Comparison of ENCODE assay signal across 12 cellular contexts in genomic region chr11:46249103-46249942, GRCh38. TPM values are rescaled to one million over a fixed set of nuclear protein-coding genes. Genes with fewer than 3 reads are reported as not detected.
A peak's percentile ranks its signal among the peaks of the same experiment; 100 is the strongest.
DNase-seq lines count a peak whose midpoint lies in the region; TF ChIP-seq lines count a peak whose summit lies in the region.
"Had no signal": no experiment of that assay in that cellular context is flagged by ENCODE, and none has a peak within 500 bp of the region (broad histone marks: within the 10 kb centered on the region; RNA-seq: fewer than 3 reads in every experiment).

No MANE protein-coding gene starts in this region.

- H3K4me3 ChIP-seq in brain microvascular endothelial cell (ENCODE audit: low read depth, low read length) = no peak overlapping the region
- no peak overlapping the region for H3K4me3 ChIP-seq in mesodermal cell (ENCODE audit: extremely low read depth, insufficient read depth, low read length, poor library complexity, severe bottlenecking)
- no peak overlapping the region for H3K4me3 ChIP-seq in CD4-positive, alpha-beta memory T cell (ENCODE audit: low read length in 2 of 2)
- H3K4me3 ChIP-seq: esophagus muscularis mucosa had no signal

- intact Hi-C loops in CD4-positive, alpha-beta memory T cell (cut with micrococcal nuclease) = no loop called here

- no peaks in the 10 kb centered on the region for H3K27me3 ChIP-seq in brain microvascular endothelial cell (replicated peaks)
- no peaks in the 10 kb centered on the region for H3K27me3 ChIP-seq in CD4-positive, alpha-beta memory T cell (ENCODE audit: insufficient read depth, low read length)
- H3K27me3 ChIP-seq: esophagus muscularis mucosa had no signal

- peaks cover 5% of the 10 kb centered on the region for H3K36me3 Mint-ChIP-seq in endothelial cell (ENCODE audit: low read depth, unreplicated experiment)
- H3K36me3 Mint-ChIP-seq in CD4-positive, alpha-beta memory T cell = no peaks in the 10 kb centered on the region
- H3K36me3 Mint-ChIP-seq: activated naive CD4-positive, alpha-beta T cell treated with anti-CD3 and anti-CD28 coated beads, Interleukin-2, amount 50 U/mL, for 24 hours had no signal

- CTCF ChIA-PET in CD4-positive, alpha-beta memory T cell (lab: Charles Lee; ENCODE audit: partially characterized antibody) = interaction anchor here (0.8 to 3.0 kb wide), 5 partner anchors 9 to 282 kb away, joined by 3 to 13 read pairs (median 3); no protein-coding TSS in a partner anchor

- H3K36me3 ChIP-seq in brain microvascular endothelial cell (replicated peaks) (no peaks in the 10 kb centered on the region), mesodermal cell (ENCODE audit: control insufficient read depth, insufficient read depth, low read length) (no peaks in the 10 kb centered on the region)
- no peaks in the 10 kb centered on the region for H3K36me3 ChIP-seq in CD4-positive, alpha-beta memory T cell (ENCODE audit: insufficient read depth, low read length)
- H3K36me3 ChIP-seq: esophagus muscularis mucosa had no signal

- POLR2A ChIA-PET in CD4-positive, alpha-beta memory T cell (lab: Charles Lee; ENCODE audit: partially characterized antibody) = no interaction called here

- peaks cover 3% of the 10 kb centered on the region for H3K4me1 Mint-ChIP-seq in endothelial cell (ENCODE audit: unreplicated experiment)
- no peaks in the 10 kb centered on the region for H3K4me1 Mint-ChIP-seq in CD4-positive, alpha-beta memory T cell
- H3K4me1 Mint-ChIP-seq: activated naive CD4-positive, alpha-beta T cell treated with anti-CD3 and anti-CD28 coated beads, Interleukin-2, amount 50 U/mL, for 24 hours had no signal

- no peaks in the 10 kb centered on the region for H3K9me3 Mint-ChIP-seq in endothelial cell (ENCODE audit: unreplicated experiment)
- H3K9me3 Mint-ChIP-seq in CD4-positive, alpha-beta memory T cell = no peaks in the 10 kb centered on the region
- H3K9me3 Mint-ChIP-seq: activated naive CD4-positive, alpha-beta T cell treated with anti-CD3 and anti-CD28 coated beads, Interleukin-2, amount 50 U/mL, for 24 hours had no signal

- H3K27me3 Mint-ChIP-seq in endothelial cell (ENCODE audit: unreplicated experiment) = peaks cover 6% of the 10 kb centered on the region
- H3K27me3 Mint-ChIP-seq in CD4-positive, alpha-beta memory T cell = no peaks in the 10 kb centered on the region
- H3K27me3 Mint-ChIP-seq: activated naive CD4-positive, alpha-beta T cell treated with anti-CD3 and anti-CD28 coated beads, Interleukin-2, amount 50 U/mL, for 24 hours had no signal

- WGBS in mesodermal cell (ENCODE audit: insufficient coverage in 2 of 2), 2 experiments = 81 to 82% methylated on average over 6 to 8 of the region's 8 CpGs

- H3K4me1 ChIP-seq in mesodermal cell (ENCODE audit: control insufficient read depth, insufficient read depth, low read length, poor library complexity, severe bottlenecking) = peaks cover 46% of the 10 kb centered on the region
- H3K4me1 ChIP-seq in CD4-positive, alpha-beta memory T cell (ENCODE audit: insufficient read depth, low read length) = no peaks in the 10 kb centered on the region
- H3K4me1 ChIP-seq: esophagus muscularis mucosa had no signal

- H3K27ac ChIP-seq in brain microvascular endothelial cell = peak overlapping the region; percentile 98
- H3K27ac ChIP-seq in mesodermal cell (ENCODE audit: low read depth, low read length, severe bottlenecking) = peak overlapping the region; percentile 95
- H3K27ac ChIP-seq in CD4-positive, alpha-beta memory T cell (ENCODE audit: low read depth, low read length) = no peak overlapping the region
- H3K27ac ChIP-seq: esophagus muscularis mucosa had no signal

- in situ Hi-C loops in brain microvascular endothelial cell (cut with HindIII; ENCODE audit: low pct_ligation_motif_present, low sequenced_read_pairs) = no loop called here

- H3K9me3 ChIP-seq in mesodermal cell (ENCODE audit: control insufficient read depth, low read length) = no peaks in the 10 kb centered on the region
- no peaks in the 10 kb centered on the region for H3K9me3 ChIP-seq in CD4-positive, alpha-beta memory T cell (ENCODE audit: control insufficient read depth in 1 of 2, low read length in 2 of 2)
- H3K9me3 ChIP-seq: esophagus muscularis mucosa had no signal

- no peak overlapping the region for H3K4me3 Mint-ChIP-seq in endothelial cell (ENCODE audit: unreplicated experiment)
- H3K4me3 Mint-ChIP-seq in CD4-positive, alpha-beta memory T cell = no peak overlapping the region
- H3K4me3 Mint-ChIP-seq: activated naive CD4-positive, alpha-beta T cell treated with anti-CD3 and anti-CD28 coated beads, Interleukin-2, amount 50 U/mL, for 24 hours had no signal

- TF ChIP-seq CTCF in brain microvascular endothelial cell (IDR thresholded peaks at IDR 0.05; ENCODE audit: low read depth, low read length, missing control alignments) (no peak), endothelial cell (IDR thresholded peaks at IDR 0.05; ENCODE audit: unreplicated experiment) (no peak)

- H3K27ac Mint-ChIP-seq in endothelial cell (ENCODE audit: unreplicated experiment) = no peak overlapping the region
- H3K27ac Mint-ChIP-seq in CD4-positive, alpha-beta memory T cell = no peak overlapping the region
- H3K27ac Mint-ChIP-seq: activated naive CD4-positive, alpha-beta T cell treated with anti-CD3 and anti-CD28 coated beads, Interleukin-2, amount 50 U/mL, for 24 hours had no signal

- DNase-seq in EL = peak; percentile 57
- DNase-seq in NCI-H2227 (lab: John Stamatoyannopoulos, UW; ENCODE audit: unreplicated experiment) = peak; percentile 84
- DNase-seq in brain microvascular endothelial cell = peak; percentile 65
- DNase-seq in effector CD8-positive, alpha-beta T cell (lab: John Stamatoyannopoulos, UW) = no peak
- no peak for DNase-seq in endothelial cell (ENCODE audit: low spot score)
- no peak for DNase-seq in stimulated activated naive CD4-positive, alpha-beta T cell treated with Interleukin-2 at 50 U/mL for 16 hours (lab: John Stamatoyannopoulos, UW)
- no peak for DNase-seq in CD4-positive, alpha-beta memory T cell
- DNase-seq: activated CD4-positive, CD25-positive, alpha-beta regulatory T cell; stimulated activated CD4-positive, alpha-beta T cell treated with anti-CD3 and anti-CD28 coated beads, Interleukin-12 subunit alpha, Interleukin-12 subunit beta, amount 100 ng/mL, for 4 hours had no signal

RNA-seq across cellular contexts. Expression of gene CREB3L1, which starts 28.1 kb away (rescaled TPM):
- polyA plus RNA-seq in mesodermal cell (2013, experiment 1 of 2) = 65.3 TPM
- polyA plus RNA-seq in mesodermal cell (2013, experiment 2 of 2) = 63.9 TPM
- 21.6 TPM for total RNA-seq in endothelial cell (ENCODE audit: unreplicated experiment)
- total RNA-seq in CD4-positive, alpha-beta memory T cell = not detected
- polyA plus RNA-seq in CD4-positive, alpha-beta memory T cell = not detected

Comparison
In these comparisons a context has a peak if more than half of its experiments do, and no peak if none do; other contexts are left out.
1. DNase-seq: peak in EL (single experiment), NCI-H2227 (single experiment) and brain microvascular endothelial cell (single experiment); none in effector CD8-positive, alpha-beta T cell (single experiment), endothelial cell (single experiment), stimulated activated naive CD4-positive, alpha-beta T cell treated with Interleukin-2 at 50 U/mL for 16 hours (single experiment) and CD4-positive, alpha-beta memory T cell (0 of 5).
2. RNA of gene CREB3L1, which starts 28.1 kb away (total RNA-seq): 21.6 TPM in endothelial cell (single experiment); not detected in CD4-positive, alpha-beta memory T cell; every median in the first group is over 10 times any median in the second.